ENCODE assay signal across 13 cellular contexts in the genomic region with DNA sequence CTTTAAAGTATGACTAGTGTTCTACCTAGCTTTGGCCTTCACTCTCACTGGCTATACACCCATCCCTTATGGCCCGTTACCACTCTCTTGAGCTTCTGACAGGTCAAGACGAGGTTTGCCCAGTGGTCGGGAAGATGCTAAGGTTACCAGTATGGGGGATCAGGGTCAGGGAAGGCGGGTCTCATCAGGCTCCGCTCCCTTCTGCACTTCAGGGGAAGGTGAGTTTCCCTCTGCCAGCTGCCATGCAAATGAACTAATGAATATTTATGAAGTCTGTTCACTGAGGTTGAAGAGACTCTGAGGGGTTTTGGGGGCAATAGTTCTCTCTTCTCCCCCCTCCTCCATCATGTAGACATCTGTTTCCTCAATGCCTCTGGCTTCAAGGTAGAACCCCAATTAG.
"Had no signal": no experiment of that assay in that cellular context is flagged by ENCODE, and none has a peak within 500 bp of the region (broad histone marks: within the 10 kb centered on the region; RNA-seq: fewer than 3 reads in every experiment).

No MANE protein-coding gene starts in this region.

- H3K27me3 ChIP-seq: transverse colon had no signal

- DNase-seq: activated gamma-delta T cell treated with Interleukin-2 at 50 U/mL for 16 hours; activated naive CD8-positive, alpha-beta T cell treated with anti-CD3 and anti-CD28 coated beads, Interleukin-2, amount 10 ng/mL, durations not matched to agents 7 days and 5 days; activated T-cell treated with anti-CD3 and anti-CD28 coated beads, Interleukin-2, amount 50 U/mL, for 72 hours; heart right ventricle; left lung; mesenchymal stem cell; right cardiac atrium; T-helper 2 cell; transverse colon had no signal

- H3K36me3 ChIP-seq: neutrophil, transverse colon had no signal

- FAIRE-seq: frontal cortex, islet of Langerhans had no signal

- H3K9me3 ChIP-seq: heart right ventricle, left lung, neutrophil, transverse colon had no signal

- H3K4me3 ChIP-seq: heart right ventricle, left lung, transverse colon had no signal

- ATAC-seq: activated T-cell treated with anti-CD3 and anti-CD28 coated beads, Interleukin-2, amount 50 U/mL, for 72 hours; heart right ventricle; left lung; right cardiac atrium; stimulated activated memory B cell treated with anti-CD40 and anti-IgM and Interleukin-4, amounts not matched to agents 10 μg/mL and 1 μg/mL and 100 μg/mL, for 72 hours had no signal

- H3K27ac ChIP-seq: heart right ventricle, left lung, neutrophil had no signal
